In genomic region chr2:135546432-135546831, GRCh38 we compare ENCODE assay signal across 22 cellular contexts. TPM values are rescaled to one million over a fixed set of nuclear protein-coding genes. Genes with fewer than 3 reads are reported as not detected.
DNase-seq lines count a peak whose midpoint lies in the region; ATAC-seq, FAIRE-seq and TF ChIP-seq lines count a peak whose summit lies in the region.
"Had no signal": no experiment of that assay in that cellular context is flagged by ENCODE, and none has a peak within 500 bp of the region (broad histone marks: within the 10 kb centered on the region; RNA-seq: fewer than 3 reads in every experiment).

No MANE protein-coding gene starts in this region.

- H3K4me3 Mint-ChIP-seq in chondrocyte (ENCODE audit: unreplicated experiment) (no peak overlapping the region), endothelial cell (ENCODE audit: unreplicated experiment) (no peak overlapping the region)
- H3K4me3 Mint-ChIP-seq: CD8-positive, alpha-beta T cell had no signal

- H3K4me1 Mint-ChIP-seq in chondrocyte (ENCODE audit: low read depth) (peaks cover 4% of the 10 kb centered on the region), endothelial cell (ENCODE audit: unreplicated experiment) (peaks cover 10% of the 10 kb centered on the region)

- H3K27ac Mint-ChIP-seq in chondrocyte (ENCODE audit: unreplicated experiment) (peak overlapping the region; percentile 32), endothelial cell (ENCODE audit: unreplicated experiment) (no peak overlapping the region)
- H3K27ac Mint-ChIP-seq: CD8-positive, alpha-beta T cell had no signal

- 100% methylated on average over 3 of the region's 3 CpGs for WGBS in SK-N-SH (ENCODE audit: low lambda C conversion rate)
- WGBS in gastroesophageal sphincter (ENCODE audit: low coverage in 1 of 2), 2 donors: 84% methylated on average over 3 of the region's 3 CpGs; no CpG with 5 or more reads in 1 of the 2 donors

- H3K36me3 ChIP-seq in SK-N-SH (replicated peaks in 1 of 2; ENCODE audit: control insufficient read depth in 1 of 2, insufficient read depth in 2 of 2, low read length in 1 of 2): no peaks in the 10 kb centered on the region
- H3K36me3 ChIP-seq in gastroesophageal sphincter: no peaks in the 10 kb centered on the region

- H3K9me3 ChIP-seq in SK-N-SH (no peaks in the 10 kb centered on the region), gastroesophageal sphincter (no peaks in the 10 kb centered on the region)

- no peaks in the 10 kb centered on the region for H3F3A ChIP-seq in SK-N-SH (replicated peaks; ENCODE audit: insufficient read depth)

- peaks cover 0 to 2% of the 10 kb centered on the region in 2 experiments; a peak in 1 of 4 replicates for H3K4me1 ChIP-seq in SK-N-SH (ENCODE audit: control insufficient read depth in 1 of 2, insufficient read depth in 2 of 2, low read depth in 1 of 2, low read length in 1 of 2)
- no peaks in the 10 kb centered on the region for H3K4me1 ChIP-seq in gastroesophageal sphincter

- TF ChIP-seq RAD21 in SK-N-SH (IDR thresholded peaks at IDR 0.05; ENCODE audit: low read length): no peak

- POLR2A ChIA-PET in SK-N-SH (lab: Yijun Ruan, JAX): no interaction called here

- no peaks in the 10 kb centered on the region for H3K36me3 Mint-ChIP-seq in chondrocyte (ENCODE audit: low read depth)
- H3K36me3 Mint-ChIP-seq in endothelial cell (ENCODE audit: low read depth, unreplicated experiment): no peaks in the 10 kb centered on the region

- no peaks in the 10 kb centered on the region for H3K27me3 ChIP-seq in SK-N-SH (ENCODE audit: insufficient read depth)
- H3K27me3 ChIP-seq in gastroesophageal sphincter: no peaks in the 10 kb centered on the region

- TF ChIP-seq CTCF in SK-N-SH (IDR thresholded peaks at IDR 0.05) (no peak), chondrocyte (IDR thresholded peaks at IDR 0.05) (no peak), gastroesophageal sphincter (IDR thresholded peaks at IDR 0.05) (no peak), endothelial cell (IDR thresholded peaks at IDR 0.05; ENCODE audit: unreplicated experiment) (no peak)

- peaks cover 54% of the 10 kb centered on the region for H3K79me2 ChIP-seq in SK-N-SH (ENCODE audit: insufficient read depth)

- CTCF ChIA-PET in SK-N-SH (lab: Yijun Ruan, JAX): no interaction called here

- no peaks in the 10 kb centered on the region for H4K20me1 ChIP-seq in SK-N-SH (ENCODE audit: insufficient read depth)

- ATAC-seq in SK-N-SH treated with all-trans-retinoic acid at 6 μM for 48 hours: no peak
- no peak for ATAC-seq in HG03442 (IDR thresholded peaks at IDR 0.05; ENCODE audit: unreplicated experiment)
- no peak for ATAC-seq in gastroesophageal sphincter
- ATAC-seq: CD8-positive, alpha-beta T cell had no signal

- TF ChIP-seq POLR2A in GM12891 (IDR thresholded peaks at IDR 0.05; ENCODE audit: low read depth, low read length): no peak
- no peak for TF ChIP-seq POLR2A in gastroesophageal sphincter (IDR thresholded peaks at IDR 0.05)

- H3K4me2 ChIP-seq in SK-N-SH: no peak overlapping the region

- H3K4me3 ChIP-seq in SK-N-SH (ENCODE audit: low read depth in 2 of 2, low read length in 1 of 2) (no peak overlapping the region), gastroesophageal sphincter (no peak overlapping the region)

- no peak overlapping the region for H2AFZ ChIP-seq in SK-N-SH (ENCODE audit: low read depth)

- FAIRE-seq in GM12891 (lab: Jason Lieb, UNC): no peak
- FAIRE-seq: G401.6 had no signal

- H3K9me3 Mint-ChIP-seq in chondrocyte (ENCODE audit: low read depth) (no peaks in the 10 kb centered on the region), endothelial cell (ENCODE audit: unreplicated experiment) (no peaks in the 10 kb centered on the region)
- H3K9me3 Mint-ChIP-seq: CD8-positive, alpha-beta T cell had no signal

- no peaks in the 10 kb centered on the region for H3K9me2 ChIP-seq in SK-N-SH

- peak; percentile 5 for DNase-seq in SK-N-SH
- no peak for DNase-seq in GM12891 (ENCODE audit: insufficient read length, low spot score)
- peak; percentile 21 for DNase-seq in SK-N-DZ (ENCODE audit: low spot score)
- no peak for DNase-seq in chondrocyte (ENCODE audit: low spot score)
- no peak for DNase-seq in endothelial cell (ENCODE audit: low spot score)
- DNase-seq: 8988T; CD8-positive, alpha-beta T cell; DMS79 treated with DMSO at 0.1 percent for 48 hours; H7; IMR-90; MV-4-11; NCI-H1417 treated with DMSO at 0.1 percent for 48 hours; NCI-H2029; NCI-H2171; NCI-H446 treated with DMSO at 0.1 percent for 48 hours; OCI-M1; RPMI8226; SIG-M5 had no signal

- H3K9ac ChIP-seq in SK-N-SH: no peak overlapping the region

- TF ChIP-seq EP300 in SK-N-SH (IDR thresholded peaks at IDR 0.05; ENCODE audit: borderline replicate concordance in 1 of 2, low read depth in 1 of 2, low read length in 1 of 2) (no peak), gastroesophageal sphincter (IDR thresholded peaks at IDR 0.05) (no peak)

- H3K27me3 Mint-ChIP-seq in chondrocyte (ENCODE audit: low read depth): no peaks in the 10 kb centered on the region
- no peaks in the 10 kb centered on the region for H3K27me3 Mint-ChIP-seq in endothelial cell (ENCODE audit: unreplicated experiment)

- H3K27ac ChIP-seq in SK-N-SH (ENCODE audit: low read depth in 2 of 2, low read length in 1 of 2) (no peak overlapping the region), gastroesophageal sphincter (no peak overlapping the region)

TF ChIP-seq in SK-N-SH, 30 proteins besides CTCF, POLR2A, EP300 and RAD21:
- no peak for TF ChIP-seq FOXM1 (IDR thresholded peaks at IDR 0.05; ENCODE audit: low read depth)
- peak; percentile 70 for TF ChIP-seq GATA2 (CRISPR knock-in tag; IDR thresholded peaks at IDR 0.05)

TF ChIP-seq in SK-N-SH treated with all-trans-retinoic acid at 6 μM for 48 hours, 23 proteins besides CTCF, POLR2A, EP300 and RAD21 (continues in another document):
- TF ChIP-seq ZC3H10 (CRISPR knock-in tag; IDR thresholded peaks at IDR 0.05): no peak
- TF ChIP-seq TOX (CRISPR knock-in tag; IDR thresholded peaks at IDR 0.05; ENCODE audit: borderline replicate concordance): no peak

TF ChIP-seq in GM12891, 5 proteins besides CTCF, POLR2A, EP300 and RAD21:
- 0 out of 2 replicates have a peak, but pooled peaks have one; percentile 30 for TF ChIP-seq SPI1 (IDR thresholded peaks at IDR 0.05; ENCODE audit: low read depth, low read length)
- TF ChIP-seq POU2F2 (IDR thresholded peaks at IDR 0.05; ENCODE audit: low read depth, low read length): no peak

RNA-seq across cellular contexts. Expression of gene R3HDM1, which starts 15.1 kb away (rescaled TPM):
- polyA plus RNA-seq in SK-N-SH (2012; rRNA removed): 38.2 and 56.8 TPM in 2 replicates
- polyA plus RNA-seq in SK-N-SH (2012; cell fraction: cytosol; rRNA removed): 29.3 and 38.9 TPM in 2 replicates
- 24.3 and 45.2 TPM in 2 replicates for polyA plus RNA-seq in SK-N-SH (2012; cell fraction: nucleus; rRNA removed)
- polyA plus RNA-seq in GM12891 (2012; ENCODE audit: low read depth, missing spikeins): 32.5 TPM
- polyA plus RNA-seq in SK-N-DZ (2014; cell fraction: cytosol; rRNA removed): 9.6 and 13.2 TPM in 2 replicates
- 8.4 and 19.4 TPM in 2 replicates for polyA plus RNA-seq in SK-N-DZ (2014; cell fraction: nucleus; rRNA removed)
- 28.2 to 33.2 TPM (median 31.3 TPM) in 3 replicates for total RNA-seq in chondrocyte
- 10 to 100 TPM; 15.9 to 27.9 (median 22.8) TPM for total RNA-seq in gastroesophageal sphincter
- 36.1 TPM for total RNA-seq in endothelial cell (ENCODE audit: unreplicated experiment)

RNA-seq across cellular contexts. Expression of gene ZRANB3, which starts 15.4 kb away (rescaled TPM):
- polyA plus RNA-seq in SK-N-SH (2012; rRNA removed): 4.1 and 5.6 TPM in 2 replicates
- 6.1 and 6.2 TPM in 2 replicates for polyA plus RNA-seq in SK-N-SH (2012; cell fraction: cytosol; rRNA removed)
- 1.5 and 3.9 TPM in 2 replicates for polyA plus RNA-seq in SK-N-SH (2012; cell fraction: nucleus; rRNA removed)
- 3.3 TPM for polyA plus RNA-seq in GM12891 (2012; ENCODE audit: low read depth, missing spikeins)
- 7.5 and 10.5 TPM in 2 replicates for polyA plus RNA-seq in SK-N-DZ (2014; cell fraction: cytosol; rRNA removed)
- 5.4 and 6.5 TPM in 2 replicates for polyA plus RNA-seq in SK-N-DZ (2014; cell fraction: nucleus; rRNA removed)
- total RNA-seq in chondrocyte (5.9 to 10.1 TPM (median 7.0 TPM) in 3 replicates), gastroesophageal sphincter (1 to 10 TPM; 1.4 to 4.6 (median 2.4) TPM), endothelial cell (ENCODE audit: unreplicated experiment) (9.4 TPM)

Comparison
In these comparisons a context has a peak if more than half of its experiments do, and no peak if none do; other contexts are left out.
1. DNase-seq: peak in SK-N-SH (single experiment) and SK-N-DZ (single experiment); none in GM12891 (single experiment), chondrocyte (single experiment) and endothelial cell (single experiment).